ENCODE assay signal across 8 cellular contexts in the genomic region with DNA sequence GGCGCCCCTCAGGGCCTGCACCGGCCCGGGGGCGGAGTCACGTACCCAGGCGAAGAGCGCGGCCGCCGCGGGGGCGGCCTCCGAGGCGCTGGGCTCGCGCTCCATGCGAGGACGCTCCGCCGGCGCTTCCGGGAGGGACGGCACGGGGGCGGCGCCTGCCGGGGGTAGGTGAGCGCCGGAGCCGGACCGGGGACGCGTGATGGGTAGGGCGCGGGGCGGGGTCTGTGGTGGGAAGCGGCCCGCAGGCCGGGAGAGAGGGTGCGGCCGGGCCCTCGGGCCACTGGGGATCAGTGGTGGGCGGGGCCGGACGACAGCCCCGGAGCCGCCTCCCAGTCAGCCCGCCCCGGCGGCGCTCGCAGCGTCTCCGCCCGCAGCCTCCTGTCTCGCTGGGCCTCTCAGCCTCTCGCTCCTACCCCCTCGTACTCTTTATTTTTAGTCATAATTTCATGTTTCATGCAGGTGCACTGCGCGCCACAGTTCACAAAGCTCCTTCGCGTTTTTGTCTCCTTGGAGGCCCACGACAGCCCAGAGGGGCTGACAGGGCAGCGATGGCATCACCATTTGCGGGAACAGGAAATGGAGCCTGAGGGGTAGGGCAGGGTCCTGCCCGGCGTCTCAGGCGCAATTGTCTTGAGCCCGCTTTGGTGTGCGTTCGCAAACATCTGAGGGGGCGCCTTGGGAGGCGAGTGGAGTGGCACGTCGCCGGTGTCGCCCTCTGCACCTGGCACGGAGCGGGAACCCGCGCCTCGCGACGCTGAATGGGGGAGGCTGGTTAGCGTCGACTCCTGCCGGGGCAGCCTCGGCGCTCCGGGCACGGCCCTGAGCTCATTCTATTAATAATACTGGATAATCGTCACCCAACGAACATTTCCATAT. TPM values are rescaled to one million over a fixed set of nuclear protein-coding genes. Genes with fewer than 3 reads are reported as not detected.
A peak's percentile ranks its signal among the peaks of the same experiment; 100 is the strongest.
DNase-seq lines count a peak whose midpoint lies in the region; ATAC-seq, FAIRE-seq and TF ChIP-seq lines count a peak whose summit lies in the region.

A gene (minus strand): TSS at position 142 of the 876 bp plus-strand sequence. CDS start 37 bp downstream, at position 105.

- H3K27me3 ChIP-seq in H1 (replicated peaks in 1 of 4; ENCODE audit: control insufficient read depth in 3 of 4, extremely low read depth in 1 of 4, insufficient read depth in 3 of 4, low read length in 3 of 4): peaks cover 0 to 12% (median 7%) of the 10 kb centered on the region in 4 experiments; a peak in 5 of 7 replicates

- H2BK15ac ChIP-seq in H1 (ENCODE audit: low read length): no peak within 1 kb of the TSS; the same call in 1 of the 2 replicates

- POLR2A ChIA-PET in activated CD8-positive, alpha-beta memory T cell treated with anti-CD3 and anti-CD28 coated beads for 36 hours (lab: Charles Lee): interaction anchor here (0.5 to 1.8 kb wide), 7 partner anchors 91 to 806 kb away, joined by 3 to 10 read pairs (median 4); a partner anchor contains a TSS
- POLR2A ChIA-PET in H1 (lab: Charles Lee; ENCODE audit: partially characterized antibody): no interaction called here

- H3K27ac ChIP-seq in H1 (ENCODE audit: low read depth, low read length): no peak within 1 kb of the TSS; the same call in 1 of the 2 replicates

- H3K23me2 ChIP-seq in H1 (ENCODE audit: low read depth, low read length): peaks cover 13% of the 10 kb centered on the region

- H2BK5ac ChIP-seq in H1 (ENCODE audit: low read depth, low read length): no peak within 1 kb of the TSS

- H2AFZ ChIP-seq in H1 (ENCODE audit: low read length): peak within 1 kb of the TSS; percentile 87

- 0% methylated on average over 62 of the region's 93 CpGs; no CpG with 5 or more reads in 1 of the 2 experiments for WGBS in H1 (ENCODE audit: extremely low coverage in 1 of 2, insufficient coverage in 1 of 2, insufficient read length in 1 of 2, insufficient replicate concordance in 2 of 2, low coverage in 1 of 2, low lambda C conversion rate in 2 of 2, missing lambda C conversion rate in 1 of 2), 2 experiments

- peak; percentile 92 for ATAC-seq in GM21367 (IDR thresholded peaks at IDR 0.05; ENCODE audit: unreplicated experiment)

- peak; percentile 75 for DNase-seq in COLO829 (ENCODE audit: low spot score)
- peak; percentile 93 for DNase-seq in HT1080 (ENCODE audit: low read depth)
- peak; percentile 85 to 95 for DNase-seq in NOMO-1 (lab: John Stamatoyannopoulos, UW; ENCODE audit: unreplicated experiment in 2 of 2)
- peak; percentile 72 to 94 for DNase-seq in H1 (ENCODE audit: low read depth in 1 of 2, low spot score in 2 of 2)
- DNase-seq in mesenteric fat pad (ENCODE audit: low spot score): peak; percentile 98
- peak; percentile 81 for DNase-seq in stimulated activated CD8-positive, alpha-beta memory T cell treated with anti-CD3 and anti-CD28 coated beads, Interleukin-15, amount 100 ng/mL, for 24 hours (ENCODE audit: low read depth)

- peak within 1 kb of the TSS; percentile 34 for H4K91ac ChIP-seq in H1 (replicated peaks; ENCODE audit: insufficient read length, low read length)

- peaks cover 0 to 8% (median 2%) of the 10 kb centered on the region in 4 experiments; a peak in 3 of 7 replicates for H3K4me1 ChIP-seq in H1 (replicated peaks in 1 of 4; ENCODE audit: control insufficient read depth in 3 of 4, insufficient read depth in 4 of 4, low read length in 3 of 4)

- peak within 1 kb of the TSS; percentile 85 to 97 (median 92) for H3K4me3 ChIP-seq in H1 (ENCODE audit: extremely low read depth in 1 of 4, insufficient read depth in 2 of 4, low read depth in 3 of 4, low read length in 4 of 4)

- peak within 1 kb of the TSS; percentile 62; the same call in 1 of the 2 replicates for H4K8ac ChIP-seq in H1 (ENCODE audit: extremely low read depth, insufficient read depth, low read length)

- no peak within 1 kb of the TSS for H2AK5ac ChIP-seq in H1 (ENCODE audit: low read depth, low read length)

- no peak within 1 kb of the TSS for H4K5ac ChIP-seq in H1 (ENCODE audit: insufficient read length, low read depth, low read length)

- no peak within 1 kb of the TSS for H3K14ac ChIP-seq in H1 (ENCODE audit: insufficient read length)

- peak within 1 kb of the TSS; percentile 28 for H3K56ac ChIP-seq in H1 (replicated peaks; ENCODE audit: insufficient read length, low read depth, low read length)

- TF ChIP-seq RAD21 in H1 (IDR thresholded peaks at IDR 0.05 in 1 of 2, conservative IDR thresholded peaks at IDR 0.05 in 1 of 2; ENCODE audit: low read depth in 2 of 2, low read length in 2 of 2): peak in 1 of 2 experiments; percentile 22; a peak in 1 of 4 replicates

- no peaks in the 10 kb centered on the region for H3K9me3 ChIP-seq in H1 (ENCODE audit: insufficient read depth in 2 of 2, low read depth in 1 of 2, low read length in 1 of 2)

- H3K4me2 ChIP-seq in H1 (ENCODE audit: insufficient read depth in 1 of 2, low read depth in 2 of 2, low read length in 2 of 2): peak within 1 kb of the TSS; percentile 91 to 92

- no peak for FAIRE-seq in H1 (lab: Jason Lieb, UNC)

- peaks cover 2% of the 10 kb centered on the region in 2 experiments for H4K20me1 ChIP-seq in H1 (replicated peaks in 1 of 2; ENCODE audit: control insufficient read depth in 1 of 2, insufficient read depth in 2 of 2, low read length in 2 of 2)

- H3K79me1 ChIP-seq in H1 (ENCODE audit: low read depth, low read length): no peaks in the 10 kb centered on the region

- H3K9ac ChIP-seq in H1 (replicated peaks in 1 of 4; ENCODE audit: extremely low read depth in 1 of 4, low read depth in 3 of 4, low read length in 3 of 4): peak within 1 kb of the TSS in 3 of 4 experiments; percentile 31 to 56 (median 47); a peak in 6 of 7 replicates

- H2BK120ac ChIP-seq in H1 (replicated peaks; ENCODE audit: low read depth, low read length): no peak within 1 kb of the TSS

- H2BK20ac ChIP-seq in H1 (ENCODE audit: low read length): no peak within 1 kb of the TSS

- CTCF ChIA-PET in activated CD8-positive, alpha-beta memory T cell treated with anti-CD3 and anti-CD28 coated beads for 36 hours (lab: Charles Lee): interaction anchor here (0.6 to 2.2 kb wide), 3 partner anchors 22 to 102 kb away, joined by 3 to 7 read pairs (median 3); a partner anchor contains a TSS
- CTCF ChIA-PET in H1 (lab: Charles Lee; ENCODE audit: partially characterized antibody): interaction anchor here (0.6 to 2.2 kb wide), 10 partner anchors 11 to 425 kb away, joined by 3 to 8 read pairs (median 3); no protein-coding TSS in a partner anchor

- peak in 2 of 3 experiments; percentile 12 to 24; a peak in 2 of 4 replicates for TF ChIP-seq CTCF in H1 (IDR thresholded peaks at IDR 0.05; ENCODE audit: control extremely low read depth in 1 of 3, insufficient read depth in 1 of 3, low read depth in 1 of 3, low read length in 3 of 3)

- no peaks in the 10 kb centered on the region for H3K36me3 ChIP-seq in H1 (ENCODE audit: control insufficient read depth in 2 of 4, insufficient read depth in 4 of 4, low read length in 3 of 4)

- no peak within 1 kb of the TSS; the same call in 1 of the 2 replicates for H2BK12ac ChIP-seq in H1 (ENCODE audit: low read depth, low read length)

- 0 out of 4 replicates have a peak, but pooled peaks cover 0 to 6% of the 10 kb centered on the region in 2 experiments for H3K79me2 ChIP-seq in H1 (ENCODE audit: control insufficient read depth in 1 of 2, insufficient read depth in 2 of 2, low read length in 2 of 2)

- H3K18ac ChIP-seq in H1 (ENCODE audit: extremely low read depth, low read length): no peak within 1 kb of the TSS

- TF ChIP-seq EP300 in H1 (IDR thresholded peaks at IDR 0.05; ENCODE audit: borderline replicate concordance in 1 of 2, low read depth in 2 of 2, low read length in 2 of 2): no peak

- peak in 1 of 2 experiments; percentile 38; a peak in 1 of 3 replicates for TF ChIP-seq POLR2A in H1 (IDR thresholded peaks at IDR 0.05; ENCODE audit: control extremely low read depth in 1 of 2, low read depth in 2 of 2, low read length in 2 of 2)

- no peak within 1 kb of the TSS for H3K23ac ChIP-seq in H1 (ENCODE audit: insufficient read length)

- H3K4ac ChIP-seq in H1 (replicated peaks; ENCODE audit: insufficient read length, low read depth, low read length): no peak within 1 kb of the TSS

TF ChIP-seq in H1, 55 proteins besides CTCF, POLR2A, EP300 and RAD21 (continues in another document):
- no peak for TF ChIP-seq JUND (IDR thresholded peaks at IDR 0.05; ENCODE audit: low read length)
- peak; percentile 10 for TF ChIP-seq NANOG (IDR thresholded peaks at IDR 0.05; ENCODE audit: insufficient read depth, low read depth, low read length, poor library complexity, severe bottlenecking)
- TF ChIP-seq BRCA1 (IDR thresholded peaks at IDR 0.05; ENCODE audit: low read depth, low read length): no peak
- TF ChIP-seq, protein P1, sequence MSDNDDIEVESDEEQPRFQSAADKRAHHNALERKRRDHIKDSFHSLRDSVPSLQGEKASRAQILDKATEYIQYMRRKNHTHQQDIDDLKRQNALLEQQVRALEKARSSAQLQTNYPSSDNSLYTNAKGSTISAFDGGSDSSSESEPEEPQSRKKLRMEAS (IDR thresholded peaks at IDR 0.05): peak; percentile 51
- TF ChIP-seq SIN3A (conservative IDR thresholded peaks at IDR 0.05 in 1 of 2, IDR thresholded peaks at IDR 0.05 in 1 of 2; ENCODE audit: low read depth in 1 of 2, low read length in 2 of 2): peak in 1 of 2 experiments; percentile 70; a peak in 2 of 4 replicates
- no peak for TF ChIP-seq BCL11A (IDR thresholded peaks at IDR 0.05; ENCODE audit: low read depth in 2 of 2, low read length in 2 of 2)
- TF ChIP-seq PHF8 (conservative IDR thresholded peaks at IDR 0.05; ENCODE audit: low read depth, low read length): peak; percentile 21; the same call in 1 of the 2 replicates
- peak; percentile 48; the same call in 1 of the 2 replicates for TF ChIP-seq TAF1 (IDR thresholded peaks at IDR 0.05; ENCODE audit: low read depth, low read length)

RNA-seq across cellular contexts. Expression of the gene that starts here (rescaled TPM):
- total RNA-seq in HT1080 (2014; rRNA removed; shearing (Covaris generic)): 23.2 and 30.8 TPM in 2 replicates
- 22.2 and 23.1 TPM in 2 replicates for polyA plus RNA-seq in HT1080 (2015; cell fraction: cytosol; rRNA removed)
- polyA plus RNA-seq in HT1080 (2015; cell fraction: nucleus; rRNA removed): 13.6 and 15.9 TPM in 2 replicates
- total RNA-seq in activated CD8-positive, alpha-beta memory T cell treated with anti-CD3 and anti-CD28 coated beads for 36 hours: 10 to 100 TPM; 27.5 to 27.7 TPM
- total RNA-seq in H1 (2021; fragmentation: NEBNext Ultra II Directional; extraction: Animal tissue kit (Norgen Biotek cat#: 25700)): 28.8 and 35.8 TPM in 2 replicates
- polyA plus RNA-seq in H1 (2011; rRNA removed): 16.6 and 19.2 TPM in 2 replicates
- 21.8 TPM for polyA plus RNA-seq in H1 (2011; cell fraction: cytosol; rRNA removed)
- 14.1 TPM for polyA plus RNA-seq in H1 (2011; cell fraction: nucleus; rRNA removed)
- polyA plus RNA-seq in H1 (2012, experiment 1 of 2): 34.7 to 50.0 TPM (median 42.0 TPM) in 4 replicates
- polyA plus RNA-seq in H1 (2012, experiment 2 of 2): 11.5 TPM
- polyA plus RNA-seq in H1 (2013, experiment 1 of 2): 23.2 TPM
- polyA plus RNA-seq in H1 (2013, experiment 2 of 2): 27.6 TPM
- 32.1 and 40.2 TPM in 2 replicates for polyA minus RNA-seq in H1 (2011; rRNA and poly(A)+ RNA removed)
- 13.6 TPM for polyA minus RNA-seq in H1 (2011; cell fraction: cytosol; rRNA and poly(A)+ RNA removed)
- polyA minus RNA-seq in H1 (2011; cell fraction: nucleus; rRNA and poly(A)+ RNA removed): 26.0 TPM
- total RNA-seq in mesenteric fat pad: 23.6 TPM
